17 cellular contexts compared by ENCODE assay signal in the genomic region with DNA sequence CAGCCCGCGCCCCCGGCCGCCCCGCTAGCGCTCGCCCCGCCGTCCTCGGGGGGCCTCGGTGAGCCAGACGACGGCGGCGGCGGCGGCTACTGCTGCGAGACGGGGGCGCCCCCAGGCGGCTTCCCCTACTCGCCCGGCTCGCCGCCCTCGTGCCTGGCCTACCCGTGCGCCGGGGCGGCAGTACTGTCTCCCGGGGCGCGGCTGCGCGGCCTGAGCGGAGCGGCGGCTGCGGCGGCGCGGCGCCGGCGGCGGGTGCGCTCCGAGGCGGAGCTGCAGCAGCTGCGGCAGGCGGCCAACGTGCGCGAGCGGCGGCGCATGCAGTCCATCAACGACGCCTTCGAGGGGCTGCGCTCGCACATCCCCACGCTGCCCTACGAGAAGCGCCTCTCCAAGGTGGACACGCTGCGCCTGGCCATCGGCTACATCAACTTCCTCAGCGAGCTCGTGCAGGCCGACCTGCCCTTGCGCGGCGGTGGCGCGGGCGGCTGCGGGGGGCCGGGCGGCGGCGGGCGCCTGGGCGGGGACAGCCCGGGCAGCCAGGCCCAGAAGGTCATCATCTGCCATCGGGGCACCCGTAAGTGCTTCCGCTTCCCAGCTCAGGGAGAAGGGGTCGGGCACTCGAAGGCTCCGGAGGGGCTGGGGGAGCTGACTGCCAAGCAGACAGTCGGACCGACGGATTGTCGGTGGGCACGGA. TPM values are rescaled to one million over a fixed set of nuclear protein-coding genes. Genes with fewer than 3 reads are reported as not detected.
DNase-seq lines count a peak whose midpoint lies in the region.
"Had no signal": no experiment of that assay in that cellular context is flagged by ENCODE, and none has a peak within 500 bp of the region (broad histone marks: within the 10 kb centered on the region; RNA-seq: fewer than 3 reads in every experiment).

No MANE protein-coding gene starts in this region.

- H2BK5ac ChIP-seq in mesendoderm (ENCODE audit: low read length) = no peak overlapping the region

- no CpG with 5 or more reads among the region's 96 CpGs for WGBS in mesendoderm (ENCODE audit: extremely low coverage, insufficient coverage, low lambda C conversion rate)

- no peak overlapping the region for H2BK15ac ChIP-seq in mesendoderm (replicated peaks; ENCODE audit: low read depth)

- H4K5ac ChIP-seq in mesendoderm (ENCODE audit: low read length) = no peak overlapping the region

- H3K36me3 ChIP-seq in H7 (replicated peaks; ENCODE audit: control insufficient read depth, insufficient read depth, low read length) = no peaks in the 10 kb centered on the region
- H3K36me3 ChIP-seq in mesendoderm (ENCODE audit: control insufficient read depth, insufficient read depth, low read length) = no peaks in the 10 kb centered on the region
- H3K36me3 ChIP-seq: tibial artery had no signal

- no peak overlapping the region for H4K8ac ChIP-seq in mesendoderm (ENCODE audit: low read depth, low read length)

- H2BK120ac ChIP-seq in mesendoderm (ENCODE audit: low read depth, low read length) = no peak overlapping the region

- peak overlapping the region; percentile 15 for H3K56ac ChIP-seq in mesendoderm (ENCODE audit: low read length)

- no peak overlapping the region for H2AK5ac ChIP-seq in mesendoderm (ENCODE audit: low read length)

- no peak overlapping the region for H3K23ac ChIP-seq in mesendoderm (ENCODE audit: low read length)

- H3K4me2 ChIP-seq in mesendoderm (ENCODE audit: low read length) = no peak overlapping the region

- no peak overlapping the region for H3K9ac ChIP-seq in mesendoderm (ENCODE audit: low read length)

- peak; percentile 91 for DNase-seq in DMS53 (lab: John Stamatoyannopoulos, UW)
- DNase-seq in H7 = peak; percentile 91
- peak; percentile 23 for DNase-seq in astrocyte of the hippocampus (ENCODE audit: low read depth, low spot score)
- DNase-seq in mesendoderm = no peak
- no peak for DNase-seq in NCI-H1092 (lab: John Stamatoyannopoulos, UW)
- no peak for DNase-seq in activated naive CD4-positive, alpha-beta T cell treated with Interleukin-2 at 50 U/mL for 16 hours
- DNase-seq in stimulated activated CD4-positive, alpha-beta T cell treated with anti-CD3 and anti-CD28 coated beads, Interleukin-4, amount 100 ng/mL, for 4 hours = no peak
- no peak for DNase-seq in COR-L47 (lab: John Stamatoyannopoulos, UW)
- DNase-seq: activated T-cell treated with anti-CD3 and anti-CD28 coated beads, Interleukin-2, amount 50 U/mL, for 1 hour; cerebellar nuclear complex; left cardiac atrium; tibial artery had no signal

- H3K79me1 ChIP-seq in mesendoderm (ENCODE audit: low read length) = no peaks in the 10 kb centered on the region

- H3K4me3 ChIP-seq in H7 (ENCODE audit: insufficient read depth, low read depth, low read length) (peak overlapping the region; percentile 38), mesendoderm (ENCODE audit: low read length) (no peak overlapping the region)
- H3K4me3 ChIP-seq: tibial artery had no signal

- H3K18ac ChIP-seq in mesendoderm (ENCODE audit: low read length) = no peak overlapping the region

- H3K27me3 ChIP-seq in H7 (ENCODE audit: control insufficient read depth, insufficient read depth, low read length) (peaks cover 97% of the 10 kb centered on the region), mesendoderm (ENCODE audit: insufficient read depth, low read length, poor library complexity) (peaks cover 94% of the 10 kb centered on the region)

- no peak overlapping the region for H3K27ac ChIP-seq in mesendoderm (ENCODE audit: low read depth, low read length)
- H3K27ac ChIP-seq: C4-2B, tibial artery had no signal

- H3K79me2 ChIP-seq in mesendoderm (ENCODE audit: control insufficient read depth, insufficient read depth, low read length) = no peaks in the 10 kb centered on the region

- no peaks in the 10 kb centered on the region for H3K4me1 ChIP-seq in mesendoderm (ENCODE audit: control insufficient read depth, low read depth, low read length)

- no peak overlapping the region for H3K4ac ChIP-seq in mesendoderm (ENCODE audit: low read depth, low read length)

RNA-seq across cellular contexts. Expression of a gene that starts 0.8 kb away (rescaled TPM):
- total RNA-seq in H7 (2014; rRNA removed; shearing (Covaris generic)) = 0.38 and 0.48 TPM in 2 replicates
- 0.08 TPM for polyA plus RNA-seq in mesendoderm (2013, experiment 1 of 2)
- polyA plus RNA-seq in mesendoderm (2013, experiment 2 of 2) = not detected
- total RNA-seq: G401, glomerular endothelial cell, left cardiac atrium, M059J, pulmonary artery endothelial cell had no signal

Comparison
In these comparisons a context has a peak if more than half of its experiments do, and no peak if none do; other contexts are left out.
1. DNase-seq: peak in DMS53 (single experiment), H7 (single experiment) and astrocyte of the hippocampus (single experiment); none in mesendoderm (single experiment), NCI-H1092 (single experiment), activated naive CD4-positive, alpha-beta T cell treated with Interleukin-2 at 50 U/mL for 16 hours (single experiment), stimulated activated CD4-positive, alpha-beta T cell treated with anti-CD3 and anti-CD28 coated beads, Interleukin-4, amount 100 ng/mL, for 4 hours (0 of 2) and COR-L47 (single experiment).